Comparison of ENCODE assay signal across 11 cellular contexts in the genomic region with DNA sequence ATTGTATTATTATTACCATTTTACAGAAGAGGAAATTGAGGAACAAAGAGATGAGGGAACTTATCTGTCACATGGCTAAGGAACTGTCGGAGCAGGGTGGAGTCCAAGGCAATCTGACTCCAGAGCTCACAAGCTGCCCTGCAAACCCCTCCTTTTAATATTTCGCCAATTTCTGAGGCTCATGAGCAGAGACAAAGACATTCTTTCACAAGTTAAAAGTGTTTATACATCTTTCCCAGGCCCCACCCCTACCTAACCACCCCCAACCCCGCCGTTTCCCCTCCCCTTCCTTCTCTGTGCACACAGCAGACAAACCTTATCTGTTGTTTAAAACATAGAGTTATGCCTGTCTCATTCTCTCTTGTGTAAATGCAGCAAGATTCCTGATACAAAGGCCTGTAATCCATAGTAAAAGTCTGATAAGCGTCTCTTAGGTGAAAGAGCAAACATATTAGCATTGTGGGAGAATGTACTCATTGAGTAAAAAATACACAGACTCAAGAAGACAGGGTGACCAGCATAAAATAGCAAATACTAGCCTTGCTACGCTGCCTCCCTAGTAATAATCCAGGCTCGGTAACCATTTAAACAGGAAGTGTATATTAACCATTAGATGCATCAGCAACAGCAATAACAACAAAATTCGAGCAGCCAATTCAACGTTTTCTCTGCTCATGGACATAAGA. TPM values are rescaled to one million over a fixed set of nuclear protein-coding genes. Genes with fewer than 3 reads are reported as not detected.
A peak's percentile ranks its signal among the peaks of the same experiment; 100 is the strongest.
DNase-seq lines count a peak whose midpoint lies in the region; ATAC-seq and TF ChIP-seq lines count a peak whose summit lies in the region.
"Had no signal": no experiment of that assay in that cellular context is flagged by ENCODE, and none has a peak within 500 bp of the region (broad histone marks: within the 10 kb centered on the region; RNA-seq: fewer than 3 reads in every experiment).

No MANE protein-coding gene starts in this region.

- peak; percentile 38 for DNase-seq in activated CD4-positive, alpha-beta T cell treated with anti-CD3 and anti-CD28 coated beads for 36 hours
- no peak for DNase-seq in activated CD4-positive, alpha-beta T cell treated with anti-CD3 and anti-CD28 coated beads for 48 hours
- DNase-seq in activated B cell treated with CpG ODN at 0.5 μM for 24 hours (no peak), right atrium auricular region (ENCODE audit: low spot score) (no peak), NCI-H1417 (lab: John Stamatoyannopoulos, UW) (no peak)
- DNase-seq in stimulated activated effector memory CD8-positive, alpha-beta T cell treated with anti-CD3 and anti-CD28 coated beads, Interleukin-12 subunit alpha, Interleukin-12 subunit beta, amount 100 ng/mL, for 72 hours (ENCODE audit: low spot score in 2 of 2), result no peak
- DNase-seq in activated T-helper 2 cell treated with anti-CD3 and anti-CD28 coated beads, Interferon-gamma antibody, Interleukin-2, Interleukin-4, amounts not matched to agents 10 μg/mL and 5 μg/mL and 100 μg/mL, durations not matched to agents 14 hours and 24 hours and 36 hours (ENCODE audit: low spot score), result no peak
- DNase-seq: HCEC 1CT, retina had no signal

- peak overlapping the region; percentile 37 for H3K4me3 Mint-ChIP-seq in activated CD4-positive, alpha-beta T cell treated with anti-CD3 and anti-CD28 coated beads for 36 hours
- no peak overlapping the region for H3K4me3 Mint-ChIP-seq in activated B cell treated with CpG ODN at 0.5 μM for 24 hours
- H3K4me3 Mint-ChIP-seq in stimulated activated effector memory CD8-positive, alpha-beta T cell treated with anti-CD3 and anti-CD28 coated beads, Interleukin-12 subunit alpha, Interleukin-12 subunit beta, amount 100 ng/mL, for 72 hours, result peak overlapping the region; percentile 70
- H3K4me3 Mint-ChIP-seq in activated T-helper 2 cell treated with anti-CD3 and anti-CD28 coated beads, Interferon-gamma antibody, Interleukin-2, Interleukin-4, amounts not matched to agents 10 μg/mL and 5 μg/mL and 100 μg/mL, durations not matched to agents 14 hours and 24 hours and 36 hours (ENCODE audit: low read depth), result no peak overlapping the region

- H3K9me3 ChIP-seq in right atrium auricular region, result no peaks in the 10 kb centered on the region
- H3K9me3 ChIP-seq: A549 had no signal

- H3K9me3 Mint-ChIP-seq in activated CD4-positive, alpha-beta T cell treated with anti-CD3 and anti-CD28 coated beads for 36 hours (ENCODE audit: low read depth), result no peaks in the 10 kb centered on the region
- no peaks in the 10 kb centered on the region for H3K9me3 Mint-ChIP-seq in activated B cell treated with CpG ODN at 0.5 μM for 24 hours
- H3K9me3 Mint-ChIP-seq in stimulated activated effector memory CD8-positive, alpha-beta T cell treated with anti-CD3 and anti-CD28 coated beads, Interleukin-12 subunit alpha, Interleukin-12 subunit beta, amount 100 ng/mL, for 72 hours, result no peaks in the 10 kb centered on the region
- no peaks in the 10 kb centered on the region for H3K9me3 Mint-ChIP-seq in activated T-helper 2 cell treated with anti-CD3 and anti-CD28 coated beads, Interferon-gamma antibody, Interleukin-2, Interleukin-4, amounts not matched to agents 10 μg/mL and 5 μg/mL and 100 μg/mL, durations not matched to agents 14 hours and 24 hours and 36 hours

- no peaks in the 10 kb centered on the region for H3K36me3 ChIP-seq in right atrium auricular region

- H3K27ac ChIP-seq in right atrium auricular region, result peak overlapping the region; percentile 61 to 64
- H3K27ac ChIP-seq: A549 had no signal

- POLR2A ChIA-PET in activated CD4-positive, alpha-beta T cell treated with anti-CD3 and anti-CD28 coated beads for 36 hours (lab: Charles Lee), result no interaction called here
- POLR2A ChIA-PET in activated B cell treated with CpG ODN at 0.5 μM for 24 hours (lab: Charles Lee), result no interaction called here

- intact Hi-C loops in activated CD4-positive, alpha-beta T cell treated with anti-CD3 and anti-CD28 coated beads for 36 hours (cut with DNase I, micrococcal nuclease), result no loop called here
- intact Hi-C loops in activated B cell treated with CpG ODN at 0.5 μM for 24 hours (cut with micrococcal nuclease), result loop anchor here (2.0 kb wide), 1 partner anchor 15 kb away; no protein-coding TSS in a partner anchor
- intact Hi-C loops in activated T-helper 2 cell treated with anti-CD3 and anti-CD28 coated beads, Interferon-gamma antibody, Interleukin-2, Interleukin-4, amounts not matched to agents 10 μg/mL and 5 μg/mL and 100 μg/mL, durations not matched to agents 14 hours and 24 hours and 36 hours (cut with micrococcal nuclease), result no loop called here

- CTCF ChIA-PET in activated CD4-positive, alpha-beta T cell treated with anti-CD3 and anti-CD28 coated beads for 36 hours (lab: Charles Lee), result no interaction called here
- CTCF ChIA-PET in activated B cell treated with CpG ODN at 0.5 μM for 24 hours (lab: Charles Lee), result no interaction called here

- H3K27ac Mint-ChIP-seq in activated CD4-positive, alpha-beta T cell treated with anti-CD3 and anti-CD28 coated beads for 36 hours, result peak overlapping the region; percentile 89
- peak overlapping the region; percentile 47 for H3K27ac Mint-ChIP-seq in activated B cell treated with CpG ODN at 0.5 μM for 24 hours
- H3K27ac Mint-ChIP-seq in stimulated activated effector memory CD8-positive, alpha-beta T cell treated with anti-CD3 and anti-CD28 coated beads, Interleukin-12 subunit alpha, Interleukin-12 subunit beta, amount 100 ng/mL, for 72 hours, result peak overlapping the region; percentile 88
- no peak overlapping the region for H3K27ac Mint-ChIP-seq in activated T-helper 2 cell treated with anti-CD3 and anti-CD28 coated beads, Interferon-gamma antibody, Interleukin-2, Interleukin-4, amounts not matched to agents 10 μg/mL and 5 μg/mL and 100 μg/mL, durations not matched to agents 14 hours and 24 hours and 36 hours

- H3K36me3 Mint-ChIP-seq in activated CD4-positive, alpha-beta T cell treated with anti-CD3 and anti-CD28 coated beads for 36 hours (ENCODE audit: low read depth), result no peaks in the 10 kb centered on the region
- H3K36me3 Mint-ChIP-seq in activated B cell treated with CpG ODN at 0.5 μM for 24 hours (ENCODE audit: low read depth), result no peaks in the 10 kb centered on the region
- no peaks in the 10 kb centered on the region for H3K36me3 Mint-ChIP-seq in stimulated activated effector memory CD8-positive, alpha-beta T cell treated with anti-CD3 and anti-CD28 coated beads, Interleukin-12 subunit alpha, Interleukin-12 subunit beta, amount 100 ng/mL, for 72 hours
- H3K36me3 Mint-ChIP-seq in activated T-helper 2 cell treated with anti-CD3 and anti-CD28 coated beads, Interferon-gamma antibody, Interleukin-2, Interleukin-4, amounts not matched to agents 10 μg/mL and 5 μg/mL and 100 μg/mL, durations not matched to agents 14 hours and 24 hours and 36 hours (ENCODE audit: low read depth), result no peaks in the 10 kb centered on the region

- no peaks in the 10 kb centered on the region for H3K27me3 Mint-ChIP-seq in activated CD4-positive, alpha-beta T cell treated with anti-CD3 and anti-CD28 coated beads for 36 hours
- H3K27me3 Mint-ChIP-seq in activated B cell treated with CpG ODN at 0.5 μM for 24 hours, result no peaks in the 10 kb centered on the region
- peaks cover 9% of the 10 kb centered on the region for H3K27me3 Mint-ChIP-seq in activated T-helper 2 cell treated with anti-CD3 and anti-CD28 coated beads, Interferon-gamma antibody, Interleukin-2, Interleukin-4, amounts not matched to agents 10 μg/mL and 5 μg/mL and 100 μg/mL, durations not matched to agents 14 hours and 24 hours and 36 hours (ENCODE audit: low read depth)

- ATAC-seq in activated CD4-positive, alpha-beta T cell treated with anti-CD3 and anti-CD28 coated beads for 36 hours, result peak; percentile 37
- no peak for ATAC-seq in activated B cell treated with CpG ODN at 0.5 μM for 24 hours (ENCODE audit: low read depth)
- no peak for ATAC-seq in stimulated activated effector memory CD8-positive, alpha-beta T cell treated with anti-CD3 and anti-CD28 coated beads, Interleukin-12 subunit alpha, Interleukin-12 subunit beta, amount 100 ng/mL, for 72 hours
- no peak for ATAC-seq in HG02763 (IDR thresholded peaks at IDR 0.05; ENCODE audit: unreplicated experiment)
- ATAC-seq: A549 had no signal

- no peak for TF ChIP-seq CTCF in activated B cell treated with CpG ODN at 0.5 μM for 24 hours (IDR thresholded peaks at IDR 0.05)
- no peak for TF ChIP-seq CTCF in right atrium auricular region (IDR thresholded peaks at IDR 0.05)

- H3K27me3 ChIP-seq in right atrium auricular region, result no peaks in the 10 kb centered on the region

- H3K4me1 ChIP-seq in right atrium auricular region, result peaks cover 0 to 71% of the 10 kb centered on the region in 2 donors

- H3K4me3 ChIP-seq in right atrium auricular region, result no peak overlapping the region
- H3K4me3 ChIP-seq: A549 had no signal

- H3K4me1 Mint-ChIP-seq in activated CD4-positive, alpha-beta T cell treated with anti-CD3 and anti-CD28 coated beads for 36 hours, result peaks cover 62% of the 10 kb centered on the region
- H3K4me1 Mint-ChIP-seq in activated B cell treated with CpG ODN at 0.5 μM for 24 hours, result peaks cover 42% of the 10 kb centered on the region
- H3K4me1 Mint-ChIP-seq in stimulated activated effector memory CD8-positive, alpha-beta T cell treated with anti-CD3 and anti-CD28 coated beads, Interleukin-12 subunit alpha, Interleukin-12 subunit beta, amount 100 ng/mL, for 72 hours, result peaks cover 43% of the 10 kb centered on the region
- H3K4me1 Mint-ChIP-seq in activated T-helper 2 cell treated with anti-CD3 and anti-CD28 coated beads, Interferon-gamma antibody, Interleukin-2, Interleukin-4, amounts not matched to agents 10 μg/mL and 5 μg/mL and 100 μg/mL, durations not matched to agents 14 hours and 24 hours and 36 hours (ENCODE audit: low read depth), result peaks cover 27% of the 10 kb centered on the region

RNA-seq across cellular contexts. Expression of gene EPHA4, which starts 44.2 kb away (rescaled TPM):
- total RNA-seq in activated CD4-positive, alpha-beta T cell treated with anti-CD3 and anti-CD28 coated beads for 36 hours, result 1 to 10 TPM; 5.9 to 7.2 TPM
- total RNA-seq in activated B cell treated with CpG ODN at 0.5 μM for 24 hours (23.9 and 26.4 TPM in 2 replicates), right atrium auricular region (100 to 1,000 TPM in 1 of 2 donors, 10 to 100 TPM in 1; 74.2 to 107 TPM)
- 0.67 and 1.2 TPM in 2 replicates for total RNA-seq in activated T-helper 2 cell treated with anti-CD3 and anti-CD28 coated beads, Interferon-gamma antibody, Interleukin-2, Interleukin-4, amounts not matched to agents 10 μg/mL and 5 μg/mL and 100 μg/mL, durations not matched to agents 14 hours and 24 hours and 36 hours

Comparison
In these comparisons a context has a peak if more than half of its experiments do, and no peak if none do; other contexts are left out.
1. H3K4me3 Mint-ChIP-seq: peak in activated CD4-positive, alpha-beta T cell treated with anti-CD3 and anti-CD28 coated beads for 36 hours (single experiment) and stimulated activated effector memory CD8-positive, alpha-beta T cell treated with anti-CD3 and anti-CD28 coated beads, Interleukin-12 subunit alpha, Interleukin-12 subunit beta, amount 100 ng/mL, for 72 hours (single experiment); none in activated B cell treated with CpG ODN at 0.5 μM for 24 hours (single experiment) and activated T-helper 2 cell treated with anti-CD3 and anti-CD28 coated beads, Interferon-gamma antibody, Interleukin-2, Interleukin-4, amounts not matched to agents 10 μg/mL and 5 μg/mL and 100 μg/mL, durations not matched to agents 14 hours and 24 hours and 36 hours (single experiment).